In genomic region chr1:40344597-40344996, GRCh38 we compare ENCODE assay signal across 9 cellular contexts. TPM values are rescaled to one million over a fixed set of nuclear protein-coding genes. Genes with fewer than 3 reads are reported as not detected.
DNase-seq lines count a peak whose midpoint lies in the region; ATAC-seq, FAIRE-seq and TF ChIP-seq lines count a peak whose summit lies in the region.
"Had no signal": no experiment of that assay in that cellular context is flagged by ENCODE, and none has a peak within 500 bp of the region (broad histone marks: within the 10 kb centered on the region; RNA-seq: fewer than 3 reads in every experiment).

No MANE protein-coding gene starts in this region.

- no peaks in the 10 kb centered on the region for H3K9me3 ChIP-seq in astrocyte (ENCODE audit: insufficient read depth, low read depth, low read length)
- H3K9me3 ChIP-seq: breast epithelium had no signal

- no peak overlapping the region for H3K9ac ChIP-seq in astrocyte (ENCODE audit: low read length)

- H3K4me1 ChIP-seq in astrocyte (ENCODE audit: insufficient read depth, low read length): no peaks in the 10 kb centered on the region
- H3K4me1 ChIP-seq: breast epithelium had no signal

- TF ChIP-seq CTCF in astrocyte (IDR thresholded peaks at IDR 0.05; ENCODE audit: insufficient read depth, low read depth, low read length): no peak

- no peak overlapping the region for H3K4me3 Mint-ChIP-seq in astrocyte (ENCODE audit: unreplicated experiment)
- H3K4me3 Mint-ChIP-seq in memory B cell: peak overlapping the region; percentile 75

- H3K27me3 ChIP-seq in astrocyte (ENCODE audit: insufficient read depth, low read length): peaks cover 4% of the 10 kb centered on the region
- H3K27me3 ChIP-seq: breast epithelium had no signal

- H3K36me3 Mint-ChIP-seq in astrocyte (ENCODE audit: low read depth, unreplicated experiment) (no peaks in the 10 kb centered on the region), memory B cell (no peaks in the 10 kb centered on the region)

- no peak overlapping the region for H3K4me3 ChIP-seq in astrocyte (ENCODE audit: insufficient read depth, low read depth, low read length)
- H3K4me3 ChIP-seq: breast epithelium had no signal

- DNase-seq in Daoy (ENCODE audit: low read depth) (peak; percentile 50), NOMO-1 treated with DMSO at 0.1 percent for 48 hours (lab: John Stamatoyannopoulos, UW; ENCODE audit: unreplicated experiment) (peak; percentile 76), astrocyte (ENCODE audit: low read depth) (peak; percentile 49), memory B cell (ENCODE audit: low spot score in 2 of 2) (peak in 1 of 2 donors; percentile 31), NCI-H446 treated with DMSO at 0.1 percent for 48 hours (lab: John Stamatoyannopoulos, UW) (no peak), NCI-H2081 (lab: John Stamatoyannopoulos, UW) (no peak), COLO829 (ENCODE audit: low spot score) (no peak)

- H3K4me1 Mint-ChIP-seq in astrocyte (ENCODE audit: low read depth, unreplicated experiment): no peaks in the 10 kb centered on the region
- peaks cover 43% of the 10 kb centered on the region for H3K4me1 Mint-ChIP-seq in memory B cell

- H3K27ac Mint-ChIP-seq in astrocyte (ENCODE audit: unreplicated experiment) (no peak overlapping the region), memory B cell (peak overlapping the region; percentile 56)

- peak overlapping the region; percentile 51 for H3K4me2 ChIP-seq in astrocyte (ENCODE audit: low read length)

- H3K36me3 ChIP-seq in astrocyte (ENCODE audit: insufficient read depth, low read length): no peaks in the 10 kb centered on the region
- H3K36me3 ChIP-seq: breast epithelium had no signal

- peak overlapping the region; percentile 53 for H2AFZ ChIP-seq in astrocyte (ENCODE audit: low read depth, low read length)

- no peak for FAIRE-seq in astrocyte (lab: Jason Lieb, UNC)

- H3K27ac ChIP-seq in astrocyte (ENCODE audit: low read depth, low read length): no peak overlapping the region
- H3K27ac ChIP-seq: breast epithelium had no signal

- H3K9me3 Mint-ChIP-seq in astrocyte (ENCODE audit: unreplicated experiment) (peaks cover 13% of the 10 kb centered on the region), memory B cell (no peaks in the 10 kb centered on the region)

- no peaks in the 10 kb centered on the region for H3K79me2 ChIP-seq in astrocyte (ENCODE audit: insufficient read depth, low read length)

- ATAC-seq in memory B cell (ENCODE audit: low read depth) (peak; percentile 92), HG02852 (IDR thresholded peaks at IDR 0.05; ENCODE audit: unreplicated experiment) (no peak)

- H4K20me1 ChIP-seq in astrocyte (ENCODE audit: insufficient read depth, low read length): no peaks in the 10 kb centered on the region

- peaks cover 21% of the 10 kb centered on the region for H3K27me3 Mint-ChIP-seq in astrocyte (ENCODE audit: low read depth, unreplicated experiment)
- H3K27me3 Mint-ChIP-seq in memory B cell: no peaks in the 10 kb centered on the region

RNA-seq across cellular contexts. Expression of gene COL9A2, which starts 27.5 kb away (rescaled TPM):
- 1.7 and 2.5 TPM in 2 replicates for total RNA-seq in Daoy (2014; rRNA removed; shearing (Covaris generic))
- total RNA-seq in astrocyte: 1.5 and 2.1 TPM in 2 replicates

RNA-seq across cellular contexts. Expression of gene SMAP2, which starts 28.9 kb away (rescaled TPM):
- 26.9 and 30.8 TPM in 2 replicates for total RNA-seq in Daoy (2014; rRNA removed; shearing (Covaris generic))
- 16.8 and 18.3 TPM in 2 replicates for total RNA-seq in astrocyte

Comparison
In these comparisons a context has a peak if more than half of its experiments do, and no peak if none do; other contexts are left out.
1. DNase-seq: peak in Daoy (single experiment), NOMO-1 treated with DMSO at 0.1 percent for 48 hours (single experiment) and astrocyte (single experiment); none in NCI-H446 treated with DMSO at 0.1 percent for 48 hours (single experiment), NCI-H2081 (0 of 2) and COLO829 (single experiment).